Comparison of ENCODE assay signal across 8 cellular contexts in the genomic region with DNA sequence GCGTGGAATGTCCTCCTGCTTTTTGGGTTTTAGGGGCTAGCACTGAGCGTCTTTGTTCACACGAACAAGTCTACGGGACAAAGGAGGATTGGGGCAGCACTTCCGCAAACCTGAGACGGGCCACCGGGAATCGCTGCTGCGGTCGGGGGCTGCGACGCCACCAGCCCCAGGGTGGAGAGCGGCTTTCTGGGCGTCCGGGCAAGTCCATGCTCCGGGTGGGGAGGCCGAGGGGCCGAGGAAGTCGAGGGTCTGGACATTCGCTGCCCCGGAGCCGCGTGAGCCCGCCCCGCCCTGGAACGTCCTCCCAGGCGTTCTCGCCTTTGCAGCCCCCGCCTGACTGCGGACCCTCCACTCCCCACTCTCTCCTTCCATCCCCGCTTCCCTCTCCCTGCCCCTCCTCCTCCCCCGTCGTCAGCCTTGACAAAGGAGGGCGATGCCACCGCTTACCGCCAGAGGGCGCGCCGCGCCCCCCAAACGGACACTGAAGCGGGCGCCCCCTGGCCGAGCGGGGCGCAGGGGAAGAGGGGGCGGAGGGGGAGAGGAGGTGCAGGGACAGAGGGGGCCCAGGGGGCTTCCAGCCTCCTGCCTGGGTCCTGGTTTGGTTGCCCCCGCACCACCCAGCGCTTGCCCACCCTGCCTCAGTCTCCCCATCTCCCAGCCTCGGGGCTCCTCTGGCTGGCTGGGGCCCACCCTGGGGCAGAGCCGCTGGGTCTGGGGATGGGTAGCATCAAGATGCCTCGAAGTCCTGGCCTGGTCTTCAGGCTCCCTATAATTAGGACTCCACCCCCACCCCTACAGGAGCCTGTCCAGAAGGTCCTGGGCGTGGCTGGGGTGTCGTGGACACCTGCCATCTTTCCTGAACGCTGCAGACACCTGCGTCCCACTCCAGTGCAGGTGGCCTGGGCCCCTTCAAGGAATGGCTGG. TPM values are rescaled to one million over a fixed set of nuclear protein-coding genes. Genes with fewer than 3 reads are reported as not detected.
DNase-seq lines count a peak whose midpoint lies in the region; ATAC-seq and TF ChIP-seq lines count a peak whose summit lies in the region.

No MANE protein-coding gene starts in this region.

- peaks cover 39% of the 10 kb centered on the region for H3K9me3 ChIP-seq in AG04450 (ENCODE audit: control insufficient read depth, insufficient read depth, low read length)
- no peaks in the 10 kb centered on the region for H3K9me3 ChIP-seq in MG63
- H3K9me3 ChIP-seq in ectodermal cell (ENCODE audit: control insufficient read depth, low read length): peaks cover 4% of the 10 kb centered on the region

- no peaks in the 10 kb centered on the region for H3K4me1 ChIP-seq in ectodermal cell (ENCODE audit: control insufficient read depth, insufficient read depth, low read length)

- no peaks in the 10 kb centered on the region for H3K36me3 ChIP-seq in MG63
- peaks cover 3% of the 10 kb centered on the region for H3K36me3 ChIP-seq in ectodermal cell (ENCODE audit: control insufficient read depth, insufficient read depth, low read length)

- WGBS in ectodermal cell, 2 experiments: 12 to 13% methylated on average over 56 of the region's 56 CpGs

- H3K27me3 ChIP-seq in AG04450 (ENCODE audit: control insufficient read depth, insufficient read depth, low read length) (peaks cover 11% of the 10 kb centered on the region), MG63 (no peaks in the 10 kb centered on the region), ectodermal cell (ENCODE audit: control insufficient read depth, insufficient read depth, low read length, poor library complexity, severe bottlenecking) (no peaks in the 10 kb centered on the region)

- POLR2A ChIA-PET in AG04450 (lab: Yijun Ruan, JAX): no interaction called here

- H3K4me3 ChIP-seq in AG04450 (ENCODE audit: low read depth, low read length) (peak overlapping the region; percentile 66), MG63 (peak overlapping the region; percentile 34), ectodermal cell (ENCODE audit: insufficient read depth, low read depth, low read length) (peak overlapping the region; percentile 49)

- H3K27ac ChIP-seq in AG04450 (ENCODE audit: low read depth, low read length): no peak overlapping the region
- no peak overlapping the region for H3K27ac ChIP-seq in ectodermal cell (ENCODE audit: insufficient read depth, low read depth, low read length, poor library complexity, severe bottlenecking)

- no peak for DNase-seq in AG04450 (ENCODE audit: low read depth, low spot score)
- peak; percentile 33 for DNase-seq in MG63
- peak; percentile 57 to 63 for DNase-seq in activated CD4-positive, alpha-beta T cell treated with anti-CD3 and anti-CD28 coated beads, Interleukin-2, amount 50 U/mL, for 4 hours
- peak; percentile 48 to 61 for DNase-seq in lung microvascular endothelial cell (ENCODE audit: low read depth in 2 of 2)
- peak; percentile 46 to 48 (median 48) for DNase-seq in stimulated activated CD4-positive, alpha-beta T cell treated with anti-CD3 and anti-CD28 coated beads, TNF-alpha, amount 100 ng/mL, for 4 hours (ENCODE audit: low read depth in 3 of 3)
- DNase-seq in SW480 (ENCODE audit: low spot score): no peak

- ATAC-seq in GM18907 (IDR thresholded peaks at IDR 0.05; ENCODE audit: unreplicated experiment): peak; percentile 73

- peak; percentile 99 for TF ChIP-seq CTCF in AG04450 (IDR thresholded peaks at IDR 0.05; ENCODE audit: low read depth, low read length)

- CTCF ChIA-PET in AG04450 (lab: Charles Lee): interaction anchor here (1.1 kb wide), 1 partner anchor 59 kb away, joined by 7 read pairs; no protein-coding TSS in a partner anchor

RNA-seq across cellular contexts. Expression of a gene that starts 39.1 kb away (rescaled TPM):
- 14.9 and 18.9 TPM in 2 replicates for polyA plus RNA-seq in AG04450 (2011; rRNA removed)
- polyA minus RNA-seq in AG04450 (2011; rRNA and poly(A)+ RNA removed): 12.1 and 16.1 TPM in 2 replicates
- total RNA-seq in MG63 (2014; rRNA removed; shearing (Covaris generic); ENCODE audit: low replicate concordance): 15.5 and 31.4 TPM in 2 replicates
- polyA plus RNA-seq in ectodermal cell (2013, experiment 1 of 4): 36.6 TPM
- polyA plus RNA-seq in ectodermal cell (2013, experiment 2 of 4): 33.4 TPM
- polyA plus RNA-seq in ectodermal cell (2013, experiment 3 of 4): 30.1 TPM
- polyA plus RNA-seq in ectodermal cell (2013, experiment 4 of 4): 29.7 TPM
- 22.2 and 23.2 TPM in 2 replicates for total RNA-seq in lung microvascular endothelial cell

RNA-seq across cellular contexts. Expression of a gene that starts 45.7 kb away (rescaled TPM):
- polyA plus RNA-seq in AG04450 (2011; rRNA removed): 0.10 TPM in 1 of 2 replicates, not detected in the other
- 0.14 TPM in 1 of 2 replicates, not detected in the other for polyA minus RNA-seq in AG04450 (2011; rRNA and poly(A)+ RNA removed)
- total RNA-seq in MG63 (2014; rRNA removed; shearing (Covaris generic); ENCODE audit: low replicate concordance): 1.1 TPM in 1 of 2 replicates, not detected in the other
- 14.7 TPM for polyA plus RNA-seq in ectodermal cell (2013, experiment 1 of 4)
- polyA plus RNA-seq in ectodermal cell (2013, experiment 2 of 4): 14.1 TPM
- polyA plus RNA-seq in ectodermal cell (2013, experiment 3 of 4): 9.3 TPM
- 8.1 TPM for polyA plus RNA-seq in ectodermal cell (2013, experiment 4 of 4)
- total RNA-seq in lung microvascular endothelial cell: not detected in 2 replicates

Comparison
In these comparisons a context has a peak if more than half of its experiments do, and no peak if none do; other contexts are left out.
1. DNase-seq: peak in MG63 (single experiment), activated CD4-positive, alpha-beta T cell treated with anti-CD3 and anti-CD28 coated beads, Interleukin-2, amount 50 U/mL, for 4 hours (2 of 2), lung microvascular endothelial cell (2 of 2) and stimulated activated CD4-positive, alpha-beta T cell treated with anti-CD3 and anti-CD28 coated beads, TNF-alpha, amount 100 ng/mL, for 4 hours (3 of 3); none in AG04450 (single experiment) and SW480 (single experiment).
2. Peak in every context shown above with its lines, with median percentiles within 50 percentile points of each other: H3K4me3 ChIP-seq.